9 cellular contexts compared by ENCODE assay signal in the genomic region with DNA sequence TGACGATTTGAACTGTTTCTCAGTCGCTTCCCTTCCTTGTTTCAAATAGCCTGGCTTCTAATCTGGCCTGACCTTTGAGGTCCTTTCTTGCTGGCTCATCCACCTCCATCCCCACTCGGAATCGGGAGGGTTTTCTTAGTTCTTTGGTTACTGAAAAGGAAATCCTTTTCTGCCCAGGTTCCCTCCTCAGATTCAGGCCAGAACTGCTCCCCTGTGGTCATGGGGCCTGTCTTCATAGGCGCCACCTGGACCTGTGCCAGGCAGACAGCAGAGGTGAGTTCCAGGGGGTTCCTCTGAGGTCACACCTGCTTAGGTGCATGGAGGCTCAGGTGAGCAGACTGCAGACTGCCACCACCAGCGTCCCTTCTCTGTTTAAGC.
A peak's percentile ranks its signal among the peaks of the same experiment; 100 is the strongest.
DNase-seq lines count a peak whose midpoint lies in the region; ATAC-seq, FAIRE-seq and TF ChIP-seq lines count a peak whose summit lies in the region.
"Had no signal": no experiment of that assay in that cellular context is flagged by ENCODE, and none has a peak within 500 bp of the region (broad histone marks: within the 10 kb centered on the region; RNA-seq: fewer than 3 reads in every experiment).

No MANE protein-coding gene starts in this region.

- H3K9me3 ChIP-seq in small intestine (ENCODE audit: control insufficient read depth, low read depth) (no peaks in the 10 kb centered on the region), esophagus squamous epithelium (no peaks in the 10 kb centered on the region)

- TF ChIP-seq POLR2A in esophagus squamous epithelium (IDR thresholded peaks at IDR 0.05) = no peak

- H3K27ac ChIP-seq in small intestine (ENCODE audit: low read depth in 1 of 2, low read length in 1 of 2) = no peak overlapping the region
- H3K27ac ChIP-seq in esophagus squamous epithelium = no peak overlapping the region

- H3K4me3 ChIP-seq in small intestine (ENCODE audit: low read depth in 1 of 2, low read length in 2 of 2) (no peak overlapping the region), esophagus squamous epithelium (no peak overlapping the region)

- FAIRE-seq in small intestine (lab: Jason Lieb, UNC) = no peak

- intact Hi-C loops in left colon (cut with DNase I, micrococcal nuclease) = no loop called here
- intact Hi-C loops in esophagus squamous epithelium (cut with DNase I) = no loop called here
- intact Hi-C loops in posterior vena cava (cut with DNase I) = no loop called here

- TF ChIP-seq CTCF in esophagus squamous epithelium (IDR thresholded peaks at IDR 0.05) = no peak

- DNase-seq in NCI-H2171 treated with DMSO at 0.1 percent for 48 hours (lab: John Stamatoyannopoulos, UW) = peak; percentile 74
- peak in 1 of 2 donors; percentile 26 for DNase-seq in left colon
- DNase-seq in small intestine = no peak
- no peak for DNase-seq in esophagus squamous epithelium (lab: John Stamatoyannopoulos, UW)
- no peak for DNase-seq in posterior vena cava (ENCODE audit: low spot score)
- DNase-seq: left ventricle myocardium superior, NCI-H1092 treated with DMSO at 0.1 percent for 48 hours had no signal

- ATAC-seq in GM18861 (IDR thresholded peaks at IDR 0.05; ENCODE audit: unreplicated experiment) = peak; percentile 18
- peak; percentile 37 for ATAC-seq in GM21619 (IDR thresholded peaks at IDR 0.05; ENCODE audit: unreplicated experiment)
- peak; percentile 5 for ATAC-seq in left colon
- ATAC-seq: left ventricle myocardium superior had no signal

- H3K4me1 ChIP-seq in small intestine (ENCODE audit: control insufficient read depth in 2 of 2, insufficient read depth in 1 of 2, low read depth in 1 of 2, low read length in 1 of 2) = no peaks in the 10 kb centered on the region
- H3K4me1 ChIP-seq in esophagus squamous epithelium = no peaks in the 10 kb centered on the region

- H3K36me3 ChIP-seq in small intestine (ENCODE audit: control insufficient read depth in 2 of 2, insufficient read depth in 2 of 2, low read length in 2 of 2) (no peaks in the 10 kb centered on the region), esophagus squamous epithelium (no peaks in the 10 kb centered on the region)

- H3K27me3 ChIP-seq in small intestine (ENCODE audit: control insufficient read depth in 2 of 2, insufficient read depth in 2 of 2, low read length in 2 of 2) (no peaks in the 10 kb centered on the region), esophagus squamous epithelium (peaks cover 0 to 6% (median 2%) of the 10 kb centered on the region in 4 donors)

- 41 to 48% (median 45%) methylated on average over 6 of the region's 6 CpGs for WGBS in small intestine, 3 donors
- WGBS in esophagus squamous epithelium, 2 donors = 46 to 55% methylated on average over 6 of the region's 6 CpGs
